10 cellular contexts compared by ENCODE assay signal in the genomic region with DNA sequence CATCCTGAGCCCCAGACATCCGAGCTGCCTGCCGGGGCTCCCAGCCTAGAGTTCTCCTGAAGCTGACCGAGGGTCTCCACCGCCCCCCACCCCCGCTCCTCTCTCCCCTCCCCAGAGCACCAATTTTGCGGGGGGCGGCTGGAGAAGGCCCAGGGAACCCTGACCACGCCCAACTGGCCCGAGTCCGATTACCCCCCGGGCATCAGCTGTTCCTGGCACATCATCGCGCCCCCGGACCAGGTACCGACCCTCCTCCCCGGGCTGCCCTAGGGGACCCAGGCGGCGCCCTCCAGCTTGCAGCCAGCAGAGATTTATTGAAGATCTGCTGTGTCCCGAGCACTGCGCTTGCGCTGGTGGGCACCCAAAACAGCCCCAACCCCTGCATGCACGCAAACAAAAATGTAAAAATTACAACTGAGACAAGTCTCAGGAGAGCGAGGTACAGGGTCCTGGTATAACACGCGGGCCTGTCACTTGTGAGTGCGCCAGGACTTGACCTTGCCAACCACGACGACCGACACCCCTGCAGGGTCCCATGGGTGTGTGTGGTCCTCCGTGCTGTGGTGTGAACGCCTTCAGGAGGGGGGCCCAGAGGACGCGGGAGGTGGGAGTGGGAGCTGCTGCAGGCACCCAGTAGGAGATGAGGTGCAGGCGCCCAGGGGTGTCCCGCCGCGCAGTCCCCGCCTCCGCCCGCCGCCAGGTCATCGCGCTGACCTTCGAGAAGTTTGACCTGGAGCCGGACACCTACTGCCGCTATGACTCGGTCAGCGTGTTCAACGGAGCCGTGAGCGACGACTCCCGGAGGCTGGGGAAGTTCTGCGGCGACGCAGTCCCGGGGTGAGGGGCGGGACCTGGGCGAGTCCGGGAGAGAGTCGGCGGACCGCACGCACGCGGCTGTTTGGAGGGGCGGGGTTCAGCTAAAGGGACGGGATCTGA. TPM values are rescaled to one million over a fixed set of nuclear protein-coding genes. Genes with fewer than 3 reads are reported as not detected.
A peak's percentile ranks its signal among the peaks of the same experiment; 100 is the strongest.
DNase-seq lines count a peak whose midpoint lies in the region; ATAC-seq and TF ChIP-seq lines count a peak whose summit lies in the region.
"Had no signal": no experiment of that assay in that cellular context is flagged by ENCODE, and none has a peak within 500 bp of the region (broad histone marks: within the 10 kb centered on the region; RNA-seq: fewer than 3 reads in every experiment).

No MANE protein-coding gene starts in this region.

- H3K27me3 Mint-ChIP-seq in T-cell = no peaks in the 10 kb centered on the region

- H3K9me3 ChIP-seq in duodenal mucosa (ENCODE audit: control insufficient read depth in 1 of 2, low read length in 2 of 2) (no peaks in the 10 kb centered on the region), mucosa of stomach (ENCODE audit: control insufficient read depth, low read length) (no peaks in the 10 kb centered on the region)

- peak; percentile 2 to 35 (median 8) for ATAC-seq in T-cell (replicated peaks in 1 of 4)
- ATAC-seq in GM21619 (IDR thresholded peaks at IDR 0.05; ENCODE audit: unreplicated experiment) = no peak
- ATAC-seq in GM21390 (IDR thresholded peaks at IDR 0.05; ENCODE audit: unreplicated experiment) = no peak

- CTCF ChIA-PET in T-cell (lab: Charles Lee) = interaction anchor here (0.5 to 1.9 kb wide), 5 partner anchors 16 to 147 kb away, joined by 3 to 5 read pairs (median 5); no protein-coding TSS in a partner anchor

- POLR2A ChIA-PET in T-cell (lab: Charles Lee) = interaction anchor here in 1 of 2 donors (0.6 kb wide), 1 partner anchor 35 kb away, joined by 4 read pairs; no protein-coding TSS in a partner anchor

- H3K9ac ChIP-seq in duodenal mucosa (ENCODE audit: low read depth in 1 of 2, low read length in 2 of 2) (peak overlapping the region in 1 of 2 donors; percentile 32), mucosa of stomach (ENCODE audit: low read length) (peak overlapping the region; percentile 47)

- peak overlapping the region; percentile 66 for H3K4me3 ChIP-seq in GM06990 (replicated peaks; ENCODE audit: low read depth, low read length)
- peak overlapping the region; percentile 70 to 74 for H3K4me3 ChIP-seq in duodenal mucosa (ENCODE audit: low read depth in 1 of 2, low read length in 2 of 2)
- peak overlapping the region; percentile 67 for H3K4me3 ChIP-seq in mucosa of stomach (ENCODE audit: low read length)

- H3K27ac ChIP-seq in duodenal mucosa (ENCODE audit: low read depth, low read length) = no peak overlapping the region

- H3K27me3 ChIP-seq in GM06990 (replicated peaks; ENCODE audit: control insufficient read depth, insufficient read depth, low read length) = no peaks in the 10 kb centered on the region
- peaks cover 0 to 16% of the 10 kb centered on the region in 2 donors for H3K27me3 ChIP-seq in duodenal mucosa (ENCODE audit: control insufficient read depth in 1 of 2, insufficient read depth in 2 of 2, low read length in 2 of 2)
- peaks cover 10% of the 10 kb centered on the region for H3K27me3 ChIP-seq in mucosa of stomach (ENCODE audit: control insufficient read depth, insufficient read depth, low read length)

- peak overlapping the region; percentile 57 to 73 for H3K27ac Mint-ChIP-seq in T-cell

- DNase-seq in GM06990 (ENCODE audit: extremely low read depth, insufficient read length) (no peak), T-cell (peak in 21 of 34 experiments; percentile 14 to 54 (median 38)), AG08395 (ENCODE audit: low spot score) (no peak), NCI-H524 treated with DMSO at 0.1 percent for 48 hours (lab: John Stamatoyannopoulos, UW) (no peak)

- H3K4me1 Mint-ChIP-seq in T-cell = peaks cover 13 to 23% (median 16%) of the 10 kb centered on the region in 3 donors

- peak overlapping the region; percentile 79 to 90 (median 85) for H3K4me3 Mint-ChIP-seq in T-cell

- H3K4me1 ChIP-seq in duodenal mucosa (ENCODE audit: control insufficient read depth in 1 of 2, insufficient read depth in 2 of 2, low read length in 2 of 2) (peaks cover 12 to 14% of the 10 kb centered on the region in 2 donors), mucosa of stomach (ENCODE audit: control insufficient read depth, insufficient read depth, low read length) (peaks cover 17% of the 10 kb centered on the region)

- no peaks in the 10 kb centered on the region for H3K36me3 Mint-ChIP-seq in T-cell

- no peaks in the 10 kb centered on the region for H3K9me3 Mint-ChIP-seq in T-cell

- H3K36me3 ChIP-seq in GM06990 (ENCODE audit: control insufficient read depth, insufficient read depth, low read length) = no peaks in the 10 kb centered on the region
- H3K36me3 ChIP-seq in duodenal mucosa (ENCODE audit: control insufficient read depth in 1 of 2, insufficient read depth in 2 of 2, low read length in 2 of 2) = no peaks in the 10 kb centered on the region
- no peaks in the 10 kb centered on the region for H3K36me3 ChIP-seq in mucosa of stomach (ENCODE audit: control insufficient read depth, insufficient read depth, low read length)

- no peak for TF ChIP-seq CTCF in GM06990 (IDR thresholded peaks at IDR 0.05; ENCODE audit: insufficient read depth, low read length, poor library complexity, severe bottlenecking)

RNA-seq across cellular contexts. Expression of gene PCOLCE, which starts 3.1 kb away (rescaled TPM):
- 10 to 100 TPM in 3 of 5 donors, 1 to 10 TPM in 2; 5.4 to 14.0 (median 10.5) TPM for total RNA-seq in T-cell

RNA-seq across cellular contexts. Expression of gene MOSPD3, which starts 7.1 kb away (rescaled TPM):
- total RNA-seq in T-cell = 10 to 100 TPM; 10.9 to 19.0 (median 16.3) TPM

RNA-seq across cellular contexts. Expression of gene FBXO24, which starts 19.1 kb away (rescaled TPM):
- 1 to 10 TPM in 3 of 5 donors, under 1 TPM in 2; 0.70 to 1.7 (median 1.3) TPM for total RNA-seq in T-cell

RNA-seq across cellular contexts. Expression of gene LRCH4, which starts 19.3 kb away (rescaled TPM):
- total RNA-seq in T-cell = 100 to 1,000 TPM; 328 to 377 (median 362) TPM

RNA-seq across cellular contexts. Expression of gene SAP25, which starts 31.5 kb away (rescaled TPM):
- total RNA-seq in T-cell = 100 to 1,000 TPM in 3 of 5 donors, 10 to 100 TPM in 2; 61.2 to 129 (median 107) TPM
- total RNA-seq: M059J, pulmonary artery endothelial cell had no signal

Comparison
In these comparisons a context has a peak if more than half of its experiments do, and no peak if none do; other contexts are left out.
1. DNase-seq: peak in T-cell (21 of 34); none in GM06990 (single experiment), AG08395 (single experiment) and NCI-H524 treated with DMSO at 0.1 percent for 48 hours (single experiment).
2. ATAC-seq: peak in T-cell (4 of 4); none in GM21619 (single experiment) and GM21390 (single experiment).
3. Peak in every context shown above with its lines, with median percentiles within 50 percentile points of each other: H3K4me3 ChIP-seq.